26 cellular contexts compared by ENCODE assay signal in genomic region chr3:53780171-53780570, GRCh38.
"Had no signal": no experiment of that assay in that cellular context is flagged by ENCODE, and none has a peak within 500 bp of the region (broad histone marks: within the 10 kb centered on the region; RNA-seq: fewer than 3 reads in every experiment).

No MANE protein-coding gene starts in this region.

- H3K9me3 ChIP-seq: esophagus muscularis mucosa, gastroesophageal sphincter, heart left ventricle, left lung, mucosa of descending colon, prostate gland, right atrium auricular region, sigmoid colon, stomach, thyroid gland had no signal

- H3K36me3 ChIP-seq: esophagus muscularis mucosa, gastroesophageal sphincter, heart left ventricle, left lung, prostate gland, right atrium auricular region, sigmoid colon, stomach, thyroid gland had no signal

- H3K27me3 ChIP-seq: dorsolateral prefrontal cortex, esophagus muscularis mucosa, foreskin keratinocyte, gastroesophageal sphincter, heart left ventricle, hepatocyte, left lung, right atrium auricular region, sigmoid colon, stomach, thyroid gland had no signal

- H3K4me1 Mint-ChIP-seq: stimulated activated effector memory CD8-positive, alpha-beta T cell treated with anti-CD3 and anti-CD28 coated beads, Interleukin-12 subunit alpha, Interleukin-12 subunit beta, amount 100 ng/mL, for 72 hours had no signal

- H3K79me2 ChIP-seq: hepatocyte had no signal

- H3K4me2 ChIP-seq: hepatocyte had no signal

- DNase-seq: cortex of kidney; effector CD4-positive, alpha-beta T cell; foreskin keratinocyte; heart left ventricle; kidney; left cardiac atrium; left lung; mesenchymal stem cell; mucosa of descending colon; naive B cell; sigmoid colon; stimulated activated CD4-positive, alpha-beta T cell treated with anti-CD3 and anti-CD28 coated beads, Interleukin-2, amount 100 ng/mL, for 24 hours; stimulated activated CD4-positive, alpha-beta T cell treated with anti-CD3 and anti-CD28 coated beads, Interleukin-4, amount 100 ng/mL, for 24 hours; stimulated activated naive CD4-positive, alpha-beta T cell treated with Interleukin-2 at 50 U/mL for 16 hours; stomach had no signal

- H3K4me1 ChIP-seq: foreskin keratinocyte, heart left ventricle, left lung, prostate gland, right atrium auricular region, sigmoid colon had no signal

- H2AFZ ChIP-seq: hepatocyte had no signal

- H3K4me3 ChIP-seq: dorsolateral prefrontal cortex, esophagus muscularis mucosa, gastroesophageal sphincter, heart left ventricle, hepatocyte, left lung, mucosa of descending colon, prostate gland, right atrium auricular region, sigmoid colon, stomach, thyroid gland had no signal

- H3K36me3 Mint-ChIP-seq: mesothelial cell of epicardium; naive B cell; stimulated activated effector memory CD8-positive, alpha-beta T cell treated with anti-CD3 and anti-CD28 coated beads, Interleukin-12 subunit alpha, Interleukin-12 subunit beta, amount 100 ng/mL, for 72 hours had no signal

- H3K27ac ChIP-seq: dorsolateral prefrontal cortex, esophagus muscularis mucosa, foreskin keratinocyte, gastroesophageal sphincter, heart left ventricle, hepatocyte, left lung, prostate gland, right atrium auricular region, sigmoid colon, stomach, thyroid gland had no signal

- H3K4me3 Mint-ChIP-seq: mesothelial cell of epicardium; naive B cell; nephron; stimulated activated effector memory CD8-positive, alpha-beta T cell treated with anti-CD3 and anti-CD28 coated beads, Interleukin-12 subunit alpha, Interleukin-12 subunit beta, amount 100 ng/mL, for 72 hours; type B pancreatic cell had no signal

- H3K27ac Mint-ChIP-seq: mesothelial cell of epicardium; nephron; stimulated activated effector memory CD8-positive, alpha-beta T cell treated with anti-CD3 and anti-CD28 coated beads, Interleukin-12 subunit alpha, Interleukin-12 subunit beta, amount 100 ng/mL, for 72 hours; type B pancreatic cell had no signal

- ATAC-seq: foreskin keratinocyte; gastroesophageal sphincter; heart left ventricle; left cardiac atrium; left lung; mucosa of descending colon; stimulated activated effector memory CD8-positive, alpha-beta T cell treated with anti-CD3 and anti-CD28 coated beads, Interleukin-12 subunit alpha, Interleukin-12 subunit beta, amount 100 ng/mL, for 72 hours had no signal

- H3K9me3 Mint-ChIP-seq: mesothelial cell of epicardium; nephron; stimulated activated effector memory CD8-positive, alpha-beta T cell treated with anti-CD3 and anti-CD28 coated beads, Interleukin-12 subunit alpha, Interleukin-12 subunit beta, amount 100 ng/mL, for 72 hours had no signal
